In genomic region chr4:52588771-52589591, GRCh38 we compare ENCODE assay signal across 9 cellular contexts.
DNase-seq lines count a peak whose midpoint lies in the region; ATAC-seq, FAIRE-seq and TF ChIP-seq lines count a peak whose summit lies in the region.
"Had no signal": no experiment of that assay in that cellular context is flagged by ENCODE, and none has a peak within 500 bp of the region (broad histone marks: within the 10 kb centered on the region; RNA-seq: fewer than 3 reads in every experiment).

No MANE protein-coding gene starts in this region.

- no peaks in the 10 kb centered on the region for H3K36me3 Mint-ChIP-seq in effector memory CD8-positive, alpha-beta T cell (ENCODE audit: insufficient read depth)

- no peak for DNase-seq in GM12891 (ENCODE audit: insufficient read length, low spot score)
- peak; percentile 17 to 51 for DNase-seq in activated CD4-positive, alpha-beta T cell treated with anti-CD3 and anti-CD28 coated beads for 4 hours
- peak in 1 of 3 experiments; percentile 3 for DNase-seq in effector memory CD8-positive, alpha-beta T cell
- no peak for DNase-seq in osteoblast (ENCODE audit: insufficient read length, low spot score, missing footprints)
- DNase-seq in NCI-H526 treated with DMSO at 0.1 percent for 48 hours (lab: John Stamatoyannopoulos, UW): no peak
- no peak for DNase-seq in GM13976 (ENCODE audit: low spot score)
- no peak for DNase-seq in RCC 7860 (ENCODE audit: low spot score)

- H3K4me3 ChIP-seq in osteoblast (ENCODE audit: insufficient read depth, low read length): no peak overlapping the region

- peak overlapping the region; percentile 71 for H3K27ac ChIP-seq in osteoblast (ENCODE audit: low read depth, low read length)
- H3K27ac ChIP-seq: HL-60 had no signal

- H3K27me3 ChIP-seq in osteoblast (ENCODE audit: insufficient read depth, low read length): no peaks in the 10 kb centered on the region

- no peaks in the 10 kb centered on the region for H4K20me1 ChIP-seq in osteoblast (ENCODE audit: insufficient read depth, low read length)

- H3K4me1 ChIP-seq in osteoblast (ENCODE audit: insufficient read depth, low read length): peaks cover 18% of the 10 kb centered on the region

- no peaks in the 10 kb centered on the region for H3K79me2 ChIP-seq in osteoblast (ENCODE audit: insufficient read depth, low read length)

- in situ Hi-C loops in GM13976 (cut with MboI; ENCODE audit: low sequenced_read_pairs, unreplicated experiment): no loop called here

- no peak for TF ChIP-seq POLR2A in GM12891 (IDR thresholded peaks at IDR 0.05; ENCODE audit: low read depth, low read length)

- H3K36me3 ChIP-seq in osteoblast (ENCODE audit: insufficient read depth, low read length): no peaks in the 10 kb centered on the region

- H3K27ac Mint-ChIP-seq in effector memory CD8-positive, alpha-beta T cell: peak overlapping the region; percentile 11 to 22

- no peak overlapping the region for H3K4me3 Mint-ChIP-seq in effector memory CD8-positive, alpha-beta T cell

- TF ChIP-seq CTCF in osteoblast (IDR thresholded peaks at IDR 0.05; ENCODE audit: extremely low read depth, low read depth, low read length) (no peak), GM13976 (IDR thresholded peaks at IDR 0.05; ENCODE audit: borderline replicate concordance, control extremely low read depth, extremely low read depth, insufficient read depth, missing control alignments) (no peak)

- peak overlapping the region; percentile 31 for H3K4me2 ChIP-seq in osteoblast (ENCODE audit: insufficient read depth, low read length)

- no peaks in the 10 kb centered on the region for H3K9me3 ChIP-seq in osteoblast (ENCODE audit: low read depth, low read length)

- no peak overlapping the region for H2AFZ ChIP-seq in osteoblast (ENCODE audit: low read length)

- FAIRE-seq in GM12891 (lab: Jason Lieb, UNC) (peak; percentile 9), RCC 7860 (lab: Jason Lieb, UNC) (no peak)

- peaks cover 6% of the 10 kb centered on the region in 2 donors for H3K4me1 Mint-ChIP-seq in effector memory CD8-positive, alpha-beta T cell (ENCODE audit: low read depth in 2 of 2)

- no peaks in the 10 kb centered on the region for H3K27me3 Mint-ChIP-seq in effector memory CD8-positive, alpha-beta T cell

- H3K9me3 Mint-ChIP-seq in effector memory CD8-positive, alpha-beta T cell: no peaks in the 10 kb centered on the region

- ATAC-seq in effector memory CD8-positive, alpha-beta T cell (replicated peaks): peak; percentile 80
- no peak for ATAC-seq in HG03439 (IDR thresholded peaks at IDR 0.05; ENCODE audit: unreplicated experiment)

TF ChIP-seq in GM12891, 5 proteins besides CTCF, POLR2A, EP300 and RAD21:
- no peak for TF ChIP-seq POU2F2 (IDR thresholded peaks at IDR 0.05; ENCODE audit: low read depth, low read length)
- TF ChIP-seq POLR2AphosphoS5 (IDR thresholded peaks at IDR 0.05; ENCODE audit: low read depth, low read length): no peak
- TF ChIP-seq TAF1 (IDR thresholded peaks at IDR 0.05; ENCODE audit: low read depth, low read length): no peak
- TF ChIP-seq SPI1 (IDR thresholded peaks at IDR 0.05; ENCODE audit: low read depth, low read length): no peak
- no peak for TF ChIP-seq PAX5 (IDR thresholded peaks at IDR 0.05; ENCODE audit: insufficient read depth, low read length, severe bottlenecking)

Comparison
In these comparisons a context has a peak if more than half of its experiments do, and no peak if none do; other contexts are left out.
1. DNase-seq: peak in activated CD4-positive, alpha-beta T cell treated with anti-CD3 and anti-CD28 coated beads for 4 hours (2 of 2); none in GM12891 (single experiment), osteoblast (single experiment), NCI-H526 treated with DMSO at 0.1 percent for 48 hours (single experiment), GM13976 (single experiment) and RCC 7860 (single experiment).